In the genomic region with DNA sequence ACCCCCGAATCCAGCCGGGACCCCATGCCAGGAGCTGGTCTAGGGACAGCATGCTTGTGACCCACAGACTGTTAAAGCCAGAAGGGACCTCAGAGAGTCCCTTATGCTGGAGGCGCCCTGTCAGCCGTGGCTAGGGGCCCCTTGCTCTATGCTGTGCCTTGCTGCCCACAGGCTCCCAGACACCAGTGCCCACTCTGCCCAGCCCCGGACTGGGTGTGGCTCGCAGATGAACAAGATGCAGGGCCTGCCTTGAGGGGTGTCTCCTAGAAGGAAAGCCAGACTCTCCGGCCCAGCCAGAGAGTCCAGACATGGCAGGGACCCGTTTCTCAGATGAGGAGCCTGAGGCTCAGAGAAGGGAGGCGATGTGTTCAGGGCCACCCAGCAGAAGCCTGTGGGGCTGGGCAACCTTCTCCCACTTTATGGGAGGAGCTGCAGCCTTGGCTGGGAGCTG, we compare ENCODE assay signal across 18 cellular contexts.
DNase-seq lines count a peak whose midpoint lies in the region; FAIRE-seq and TF ChIP-seq lines count a peak whose summit lies in the region.
"Had no signal": no experiment of that assay in that cellular context is flagged by ENCODE, and none has a peak within 500 bp of the region (broad histone marks: within the 10 kb centered on the region; RNA-seq: fewer than 3 reads in every experiment).

No MANE protein-coding gene starts in this region.

- H3K4me3 ChIP-seq in H7 (ENCODE audit: insufficient read depth, low read depth, low read length) (no peak overlapping the region), osteoblast (ENCODE audit: insufficient read depth, low read length) (no peak overlapping the region)
- H3K4me3 ChIP-seq: HAP-1 had no signal

- no peaks in the 10 kb centered on the region for H4K20me1 ChIP-seq in osteoblast (ENCODE audit: insufficient read depth, low read length)

- H3K27me3 Mint-ChIP-seq in endothelial cell (ENCODE audit: unreplicated experiment), result peaks cover 12% of the 10 kb centered on the region

- FAIRE-seq in D721Med (lab: Jason Lieb, UNC), result no peak
- FAIRE-seq: HTR-8/SVneo had no signal

- H3K27ac ChIP-seq in osteoblast (ENCODE audit: low read depth, low read length), result no peak overlapping the region
- H3K27ac ChIP-seq: HL-60 had no signal

- H3K9me3 Mint-ChIP-seq in endothelial cell (ENCODE audit: unreplicated experiment), result no peaks in the 10 kb centered on the region
- H3K9me3 Mint-ChIP-seq: CD4-positive, CD25-positive, alpha-beta regulatory T cell had no signal

- DNase-seq in D721Med (ENCODE audit: insufficient read length, low spot score) (peak; percentile 5), H7 (peak; percentile 44), endothelial cell (ENCODE audit: low spot score) (peak; percentile 2), osteoblast (ENCODE audit: insufficient read length, low spot score, missing footprints) (peak; percentile 77), SIG-M5 (lab: John Stamatoyannopoulos, UW) (no peak), LoVo (ENCODE audit: low spot score) (no peak)
- DNase-seq in stimulated activated CD4-positive, alpha-beta T cell treated with anti-CD3 and anti-CD28 coated beads, Interleukin-2, amount 100 ng/mL, for 48 hours, result no peak
- DNase-seq: CD4-positive, CD25-positive, alpha-beta regulatory T cell; DMS53; NCI-H1105 treated with DMSO at 0.1 percent for 48 hours; NCI-H1694 treated with DMSO at 0.1 percent for 48 hours; NCI-H446; NCI-H69; SHP77 treated with DMSO at 0.1 percent for 48 hours had no signal

- H3K79me2 ChIP-seq in osteoblast (ENCODE audit: insufficient read depth, low read length), result no peaks in the 10 kb centered on the region

- H3K27me3 ChIP-seq in H7 (ENCODE audit: control insufficient read depth, insufficient read depth, low read length) (peaks cover under 1% of the 10 kb centered on the region; the same call in 1 of the 2 replicates), osteoblast (ENCODE audit: insufficient read depth, low read length) (peaks cover 30% of the 10 kb centered on the region)

- H3K36me3 ChIP-seq in H7 (replicated peaks; ENCODE audit: control insufficient read depth, insufficient read depth, low read length) (no peaks in the 10 kb centered on the region), osteoblast (ENCODE audit: insufficient read depth, low read length) (no peaks in the 10 kb centered on the region)
- H3K36me3 ChIP-seq: HAP-1 had no signal

- no peaks in the 10 kb centered on the region for H3K4me1 Mint-ChIP-seq in endothelial cell (ENCODE audit: unreplicated experiment)
- H3K4me1 Mint-ChIP-seq: B cell; CD4-positive, CD25-positive, alpha-beta regulatory T cell had no signal

- no peak overlapping the region for H3K4me3 Mint-ChIP-seq in endothelial cell (ENCODE audit: unreplicated experiment)
- H3K4me3 Mint-ChIP-seq: B cell; CD4-positive, CD25-positive, alpha-beta regulatory T cell had no signal

- peaks cover 3% of the 10 kb centered on the region for H3K4me1 ChIP-seq in osteoblast (ENCODE audit: insufficient read depth, low read length)

- no peak overlapping the region for H2AFZ ChIP-seq in osteoblast (ENCODE audit: low read length)

- H3K9me3 ChIP-seq in osteoblast (ENCODE audit: low read depth, low read length), result no peaks in the 10 kb centered on the region
- H3K9me3 ChIP-seq: HAP-1 had no signal

- TF ChIP-seq CTCF in D721Med (IDR thresholded peaks at IDR 0.05; ENCODE audit: insufficient read depth, missing control alignments) (no peak), endothelial cell (IDR thresholded peaks at IDR 0.05; ENCODE audit: unreplicated experiment) (no peak), osteoblast (IDR thresholded peaks at IDR 0.05; ENCODE audit: extremely low read depth, low read depth, low read length) (no peak)

- H3K4me2 ChIP-seq in osteoblast (ENCODE audit: insufficient read depth, low read length), result no peak overlapping the region

- H3K27ac Mint-ChIP-seq in endothelial cell (ENCODE audit: unreplicated experiment), result no peak overlapping the region
- H3K27ac Mint-ChIP-seq: B cell had no signal

- no peaks in the 10 kb centered on the region for H3K36me3 Mint-ChIP-seq in endothelial cell (ENCODE audit: low read depth, unreplicated experiment)
- H3K36me3 Mint-ChIP-seq: CD4-positive, CD25-positive, alpha-beta regulatory T cell had no signal

Comparison
In these comparisons a context has a peak if more than half of its experiments do, and no peak if none do; other contexts are left out.
1. DNase-seq: peak in D721Med (single experiment), H7 (single experiment), endothelial cell (single experiment) and osteoblast (single experiment); none in SIG-M5 (single experiment), LoVo (single experiment) and stimulated activated CD4-positive, alpha-beta T cell treated with anti-CD3 and anti-CD28 coated beads, Interleukin-2, amount 100 ng/mL, for 48 hours (0 of 2).